Comparison of ENCODE assay signal across 13 cellular contexts in the genomic region with DNA sequence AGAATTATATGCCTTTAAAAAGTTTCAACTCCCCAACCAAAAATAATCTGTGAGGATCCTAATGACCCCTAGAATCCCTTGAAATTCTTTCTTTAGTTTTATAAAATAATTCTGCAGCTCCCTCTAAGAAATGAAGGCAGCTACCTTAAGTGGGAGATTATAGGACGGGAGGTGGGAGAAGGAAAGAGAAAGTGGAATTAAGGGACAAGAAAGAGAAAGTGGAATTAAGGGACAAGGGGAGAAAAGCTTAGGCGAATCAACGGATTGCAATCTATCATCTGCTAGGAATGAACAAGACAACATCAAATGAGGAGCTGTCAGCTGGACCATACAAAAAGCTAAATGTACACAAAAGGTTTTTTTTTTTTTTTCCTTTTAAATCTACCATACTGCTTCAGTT.
DNase-seq lines count a peak whose midpoint lies in the region; ATAC-seq and TF ChIP-seq lines count a peak whose summit lies in the region.
"Had no signal": no experiment of that assay in that cellular context is flagged by ENCODE, and none has a peak within 500 bp of the region (broad histone marks: within the 10 kb centered on the region; RNA-seq: fewer than 3 reads in every experiment).

No MANE protein-coding gene starts in this region.

- peak overlapping the region in 1 of 11 experiments; percentile 25; a peak in 2 of 22 replicates for H3K27ac ChIP-seq in BLaER1 treated with 17β-estradiol and CSF1 and Interleukin-3, amounts not matched to agents 10 nM and 100 nM
- H3K27ac ChIP-seq in IMR-90 (ENCODE audit: insufficient read depth, low read length), result no peak overlapping the region
- H3K27ac ChIP-seq in WERI-Rb-1, result no peak overlapping the region
- no peak overlapping the region for H3K27ac ChIP-seq in substantia nigra (ENCODE audit: low read depth, low read length, poor library complexity, severe bottlenecking)

- H4K91ac ChIP-seq in IMR-90 (ENCODE audit: insufficient read depth, low read depth, low read length), result no peak overlapping the region

- H2BK5ac ChIP-seq in IMR-90 (ENCODE audit: low read depth, low read length, poor library complexity, severe bottlenecking), result no peak overlapping the region

- H3K36me3 ChIP-seq in BLaER1 treated with 17β-estradiol and CSF1 and Interleukin-3, amounts not matched to agents 10 nM and 100 nM, result peaks cover 0 to 29% (median 5%) of the 10 kb centered on the region in 11 experiments; a peak in 8 of 22 replicates
- H3K36me3 ChIP-seq in IMR-90 (ENCODE audit: control insufficient read depth, insufficient read depth, low read length) (peaks cover 11% of the 10 kb centered on the region; the same call in 1 of the 2 replicates), WERI-Rb-1 (peaks cover 20% of the 10 kb centered on the region)

- H3K4me3 ChIP-seq in BLaER1 treated with 17β-estradiol and CSF1 and Interleukin-3, amounts not matched to agents 10 nM and 100 nM, result peak overlapping the region in 2 of 10 experiments; percentile 29 to 59; a peak in 3 of 20 replicates
- no peak overlapping the region for H3K4me3 ChIP-seq in IMR-90 (ENCODE audit: insufficient read depth, low read depth, low read length)
- H3K4me3 ChIP-seq in choroid plexus epithelial cell (ENCODE audit: low read depth, low read length), result no peak overlapping the region
- H3K4me3 ChIP-seq in WERI-Rb-1 (ENCODE audit: low read depth, low read length), result no peak overlapping the region

- no peak overlapping the region; the same call in 1 of the 2 replicates for H3K4ac ChIP-seq in IMR-90 (ENCODE audit: low read depth, low read length)

- TF ChIP-seq CTCF in IMR-90 (conservative IDR thresholded peaks at IDR 0.05; ENCODE audit: low read depth, low read length) (no peak), choroid plexus epithelial cell (conservative IDR thresholded peaks at IDR 0.05; ENCODE audit: low read depth, low read length) (no peak), neural crest cell (conservative IDR thresholded peaks at IDR 0.05) (no peak), WERI-Rb-1 (IDR thresholded peaks at IDR 0.05; ENCODE audit: low read depth, low read length) (no peak)

- no peak overlapping the region for H4K5ac ChIP-seq in IMR-90 (ENCODE audit: low read depth, low read length)

- peaks cover 0 to 18% (median 16%) of the 10 kb centered on the region in 11 experiments; a peak in 16 of 22 replicates for H3K9me3 ChIP-seq in BLaER1 treated with 17β-estradiol and CSF1 and Interleukin-3, amounts not matched to agents 10 nM and 100 nM (replicated peaks in 1 of 11)
- H3K9me3 ChIP-seq in IMR-90 (ENCODE audit: control insufficient read depth, insufficient read depth, low read length) (no peaks in the 10 kb centered on the region), WERI-Rb-1 (ENCODE audit: severe bottlenecking) (no peaks in the 10 kb centered on the region)

- H3K9ac ChIP-seq in BLaER1 treated with 17β-estradiol and CSF1 and Interleukin-3, amounts not matched to agents 10 nM and 100 nM, result peak overlapping the region in 2 of 11 experiments; percentile 62 to 81; a peak in 5 of 22 replicates
- no peak overlapping the region for H3K9ac ChIP-seq in IMR-90 (ENCODE audit: low read depth, low read length)

- peaks cover 4% of the 10 kb centered on the region for H3K9me1 ChIP-seq in IMR-90 (ENCODE audit: insufficient read depth, low read length)

- WGBS in IMR-90 (ENCODE audit: extremely low coverage in 2 of 2, insufficient read length in 1 of 2), 2 experiments, result 67 to 100% methylated on average over 1 of the region's 3 CpGs

- peak overlapping the region; percentile 72; the same call in 1 of the 2 replicates for H3K14ac ChIP-seq in IMR-90 (replicated peaks; ENCODE audit: low read depth, low read length)

- no peak for ATAC-seq in IMR-90 (ENCODE audit: low read depth)
- no peak for ATAC-seq in GM19035 (IDR thresholded peaks at IDR 0.05; ENCODE audit: unreplicated experiment)
- ATAC-seq: activated naive CD4-positive, alpha-beta T cell treated with anti-CD3 and anti-CD28 coated beads, Interleukin-2, amount 50 U/mL, for 72 hours; HCT116 had no signal

- H2AK9ac ChIP-seq in IMR-90 (replicated peaks; ENCODE audit: low read depth, low read length, poor library complexity), result no peak overlapping the region

- intact Hi-C loops in IMR-90 (cut with micrococcal nuclease), result loop anchor here (2.0 to 10.0 kb wide), 4 partner anchors 273 to 1509 kb away; a partner anchor contains a TSS

- peaks cover 17% of the 10 kb centered on the region for H3K36me3 Mint-ChIP-seq in neural crest cell (ENCODE audit: low read depth)
- H3K36me3 Mint-ChIP-seq: activated naive CD4-positive, alpha-beta T cell treated with anti-CD3 and anti-CD28 coated beads, Interleukin-2, amount 50 U/mL, for 72 hours had no signal

- CTCF ChIA-PET in IMR-90 (lab: Yijun Ruan, JAX), result interaction anchor here (0.6 to 1.1 kb wide), 4 partner anchors 9 to 486 kb away, joined by 3 to 4 read pairs (median 3); no protein-coding TSS in a partner anchor

- POLR2A ChIA-PET in IMR-90 (lab: Charles Lee; ENCODE audit: unreplicated experiment), result interaction anchor here (0.6 kb wide), 1 partner anchor 253 kb away, joined by 13 read pairs; no protein-coding TSS in a partner anchor

- in situ Hi-C loops in IMR-90 (cut with MboI; ENCODE audit: low sequenced_read_pairs), result no loop called here

- H3K27ac Mint-ChIP-seq in neural crest cell (ENCODE audit: unreplicated experiment), result no peak overlapping the region
- H3K27ac Mint-ChIP-seq: activated B cell treated with CpG ODN at 0.5 μM for 24 hours had no signal

- H3K4me3 Mint-ChIP-seq in neural crest cell, result peak overlapping the region; percentile 57

- peaks cover 2% of the 10 kb centered on the region for H3K27me3 Mint-ChIP-seq in neural crest cell (ENCODE audit: low read depth)

- no peak overlapping the region for H3K56ac ChIP-seq in IMR-90 (ENCODE audit: extremely low read depth, insufficient read depth, low read length)

- no peak for TF ChIP-seq POLR2A in IMR-90 (IDR thresholded peaks at IDR 0.05; ENCODE audit: low read depth, low read length)

- peaks cover 2 to 8% of the 10 kb centered on the region in 2 experiments; a peak in 2 of 4 replicates for H3K79me1 ChIP-seq in IMR-90 (ENCODE audit: low read depth in 1 of 2, low read length in 2 of 2)

- H3K4me1 ChIP-seq in BLaER1 treated with 17β-estradiol and CSF1 and Interleukin-3, amounts not matched to agents 10 nM and 100 nM, result peaks cover 24 to 50% (median 40%) of the 10 kb centered on the region in 10 experiments
- H3K4me1 ChIP-seq in IMR-90 (ENCODE audit: control insufficient read depth, insufficient read depth, low read length), result peaks cover 7% of the 10 kb centered on the region

- no peaks in the 10 kb centered on the region for H3K27me3 ChIP-seq in BLaER1 treated with 17β-estradiol and CSF1 and Interleukin-3, amounts not matched to agents 10 nM and 100 nM
- H3K27me3 ChIP-seq in IMR-90 (ENCODE audit: control insufficient read depth, insufficient read depth, low read length) (no peaks in the 10 kb centered on the region), WERI-Rb-1 (ENCODE audit: insufficient read depth, low read depth, severe bottlenecking) (no peaks in the 10 kb centered on the region)

- no TSS peak for BruUV-seq in IMR-90 (replicated peaks; lab: Mats Ljungman, UMichigan)

- no peak overlapping the region for H2BK15ac ChIP-seq in IMR-90 (ENCODE audit: low read depth, low read length)

- no peak overlapping the region for H3K18ac ChIP-seq in IMR-90 (ENCODE audit: low read depth, low read length)

- peaks cover 0 to 9% (median 0%) of the 10 kb centered on the region in 11 experiments; a peak in 2 of 22 replicates for H4K20me1 ChIP-seq in BLaER1 treated with 17β-estradiol and CSF1 and Interleukin-3, amounts not matched to agents 10 nM and 100 nM
- H4K20me1 ChIP-seq in IMR-90 (ENCODE audit: insufficient read depth, low read length), result no peaks in the 10 kb centered on the region

- peak; percentile 17 for DNase-seq in IMR-90
- DNase-seq in choroid plexus epithelial cell (ENCODE audit: low read depth), result peak; percentile 56
- DNase-seq in neural crest cell (ENCODE audit: low read depth, low spot score), result no peak
- no peak for DNase-seq in WERI-Rb-1
- DNase-seq in substantia nigra (lab: John Stamatoyannopoulos, UW), result no peak
- no peak for DNase-seq in C1 segment of cervical spinal cord (lab: John Stamatoyannopoulos, UW)
- DNase-seq: activated B cell treated with CpG ODN at 0.5 μM for 24 hours; activated CD8-positive, alpha-beta memory T cell treated with anti-CD3 and anti-CD28 coated beads, Interleukin-2, amount 50 U/mL, for 4 hours; foreskin fibroblast had no signal

- dilution Hi-C loops in IMR-90 (cut with HindIII; ENCODE audit: low sequenced_read_pairs, unreplicated experiment), result no loop called here

- H3K9me3 Mint-ChIP-seq in neural crest cell, result no peaks in the 10 kb centered on the region
- H3K9me3 Mint-ChIP-seq: activated B cell treated with CpG ODN at 0.5 μM for 24 hours; activated naive CD4-positive, alpha-beta T cell treated with anti-CD3 and anti-CD28 coated beads, Interleukin-2, amount 50 U/mL, for 72 hours had no signal

- H2AFZ ChIP-seq in IMR-90 (replicated peaks; ENCODE audit: low read length, poor library complexity), result no peak overlapping the region

- H2AK5ac ChIP-seq in IMR-90 (ENCODE audit: low read depth, low read length), result no peak overlapping the region; the same call in 1 of the 2 replicates

- H3K4me2 ChIP-seq in BLaER1 treated with 17β-estradiol and CSF1 and Interleukin-3, amounts not matched to agents 10 nM and 100 nM, result peak overlapping the region; percentile 14 to 99 (median 40); a peak in 19 of 22 replicates
- H3K4me2 ChIP-seq in IMR-90 (ENCODE audit: low read depth, low read length), result peak overlapping the region; percentile 34; the same call in 1 of the 2 replicates

- peak overlapping the region; percentile 30; the same call in 1 of the 2 replicates for H2BK120ac ChIP-seq in IMR-90 (ENCODE audit: low read depth, low read length)

- H2BK20ac ChIP-seq in IMR-90 (ENCODE audit: low read depth, low read length), result no peak overlapping the region

- H4K8ac ChIP-seq in IMR-90 (ENCODE audit: low read depth in 2 of 2, low read length in 2 of 2), result 0 out of 4 replicates have a peak overlapping the region, but pooled peaks of 1 of the 2 experiments have one; percentile 35

- no peak for TF ChIP-seq RAD21 in IMR-90 (IDR thresholded peaks at IDR 0.05; ENCODE audit: low read length)

- H3K4me1 Mint-ChIP-seq in neural crest cell, result peaks cover 59% of the 10 kb centered on the region

- H3K23ac ChIP-seq in IMR-90 (ENCODE audit: low read depth, low read length), result peak overlapping the region; percentile 57; the same call in 1 of the 2 replicates

TF ChIP-seq in IMR-90, 13 proteins besides CTCF, POLR2A, EP300 and RAD21:
- no peak for TF ChIP-seq MAZ (IDR thresholded peaks at IDR 0.05; ENCODE audit: borderline replicate concordance, low read depth, low read length)

Comparison
In these comparisons a context has a peak if more than half of its experiments do, and no peak if none do; other contexts are left out.
1. DNase-seq: peak in IMR-90 (single experiment) and choroid plexus epithelial cell (single experiment); none in neural crest cell (single experiment), WERI-Rb-1 (single experiment), substantia nigra (0 of 49) and C1 segment of cervical spinal cord (0 of 14).